ENCODE assay signal across 13 cellular contexts in genomic region chrX:50920132-50920531, GRCh38. TPM values are rescaled to one million over a fixed set of nuclear protein-coding genes. Genes with fewer than 3 reads are reported as not detected.
DNase-seq lines count a peak whose midpoint lies in the region; ATAC-seq, FAIRE-seq and TF ChIP-seq lines count a peak whose summit lies in the region.
"Had no signal": no experiment of that assay in that cellular context is flagged by ENCODE, and none has a peak within 500 bp of the region (broad histone marks: within the 10 kb centered on the region; RNA-seq: fewer than 3 reads in every experiment).

No MANE protein-coding gene starts in this region.

- no peak for TF ChIP-seq RAD21 in HepG2 (CRISPR knock-in tag; IDR thresholded peaks at IDR 0.05)

- no TSS peak for BruUV-seq in HepG2 (replicated peaks; lab: Mats Ljungman, UMichigan)

- in situ Hi-C loops in ACHN (cut with HindIII; ENCODE audit: low pct_ligation_motif_present, low pct_unique_long_range_greater_than_20kb, low sequenced_read_pairs) (no loop called here), HepG2 (cut with HindIII; ENCODE audit: extremely low pct_ligation_motif_present, low pct_unique_long_range_greater_than_20kb) (no loop called here)

- H3K4me2 ChIP-seq in HepG2 (ENCODE audit: low read depth, low read length): no peak overlapping the region

- TF ChIP-seq EP300 in HepG2 (IDR thresholded peaks at IDR 0.05; ENCODE audit: low read depth in 2 of 2, low read length in 2 of 2): no peak
- no peak for TF ChIP-seq EP300 in HepG2 (CRISPR knock-in tag; IDR thresholded peaks at IDR 0.05; ENCODE audit: borderline replicate concordance)

- intact Hi-C loops in HepG2 (cut with micrococcal nuclease; ENCODE audit: unreplicated experiment): loop anchor here (5.0 kb wide), 1 partner anchor 228 kb away; no protein-coding TSS in a partner anchor

- TF ChIP-seq POLR2A in HepG2 (IDR thresholded peaks at IDR 0.05; ENCODE audit: insufficient read depth in 1 of 2, low read depth in 2 of 2, low read length in 2 of 2): no peak

- TF ChIP-seq CTCF in bronchial epithelial cell (IDR thresholded peaks at IDR 0.05; ENCODE audit: insufficient read depth, low read length, severe bottlenecking) (peak; percentile 44), HepG2 (CRISPR knock-in tag; IDR thresholded peaks at IDR 0.05) (peak; percentile 28; the same call in 1 of the 2 replicates)

- POLR2A ChIA-PET in HepG2 (lab: Yijun Ruan, JAX): no interaction called here

- no peak overlapping the region for H3K9ac ChIP-seq in HepG2 (ENCODE audit: insufficient read depth, low read depth, low read length)

- CTCF ChIA-PET in HepG2 (lab: Yijun Ruan, JAX; ENCODE audit: low intra/inter-chr PET ratio, low total read pairs): no interaction called here

- H3K36me3 ChIP-seq in bronchial epithelial cell (ENCODE audit: control insufficient read depth, insufficient read depth, low read length) (no peaks in the 10 kb centered on the region), HepG2 (replicated peaks in 1 of 2; ENCODE audit: control insufficient read depth in 1 of 2, insufficient read depth in 2 of 2, low read length in 2 of 2) (no peaks in the 10 kb centered on the region)
- H3K36me3 ChIP-seq: gastrocnemius medialis had no signal

- H3K27ac ChIP-seq in HepG2 (ENCODE audit: extremely low read length, insufficient read depth, low read length): no peak overlapping the region
- H3K27ac ChIP-seq: gastrocnemius medialis had no signal

- H4K20me1 ChIP-seq in HepG2 (ENCODE audit: insufficient read depth, low read length): no peaks in the 10 kb centered on the region

- ATAC-seq in HepG2: no peak
- no peak for ATAC-seq in HG02970 (IDR thresholded peaks at IDR 0.05; ENCODE audit: low FRiP score, unreplicated experiment)
- ATAC-seq in HG02840 (IDR thresholded peaks at IDR 0.05; ENCODE audit: low FRiP score, unreplicated experiment): no peak
- no peak for ATAC-seq in HG03097 (IDR thresholded peaks at IDR 0.05; ENCODE audit: low FRiP score, unreplicated experiment)
- ATAC-seq: gastrocnemius medialis, T-cell had no signal

- FAIRE-seq in bronchial epithelial cell (lab: Jason Lieb, UNC) (no peak), HepG2 (lab: Jason Lieb, UNC) (no peak)

- H3K9me3 ChIP-seq in HepG2 (ENCODE audit: low read length): no peaks in the 10 kb centered on the region
- H3K9me3 ChIP-seq: gastrocnemius medialis had no signal

- H3K27me3 ChIP-seq in bronchial epithelial cell (ENCODE audit: control insufficient read depth, insufficient read depth, low read length) (no peaks in the 10 kb centered on the region), HepG2 (ENCODE audit: control insufficient read depth in 1 of 2, insufficient read depth in 2 of 2, low read length in 2 of 2) (no peaks in the 10 kb centered on the region; a peak in 1 of 5 replicates)

- H3K4me1 ChIP-seq in HepG2 (ENCODE audit: insufficient read depth, low read length): no peaks in the 10 kb centered on the region
- H3K4me1 ChIP-seq: gastrocnemius medialis had no signal

- H3K4me3 ChIP-seq in bronchial epithelial cell (ENCODE audit: low read depth, low read length): no peak overlapping the region
- no peak overlapping the region for H3K4me3 ChIP-seq in HepG2 (replicated peaks in 1 of 3; ENCODE audit: insufficient read depth in 1 of 3, low read depth in 2 of 3, low read length in 3 of 3)
- H3K4me3 ChIP-seq: gastrocnemius medialis had no signal

- H2AFZ ChIP-seq in HepG2 (ENCODE audit: low read length): no peak overlapping the region

- H3K79me2 ChIP-seq in HepG2 (ENCODE audit: insufficient read depth, low read length): no peaks in the 10 kb centered on the region

- DNase-seq in ACHN (peak; percentile 33), HT1080 (ENCODE audit: low read depth) (peak; percentile 27), bronchial epithelial cell (ENCODE audit: low read depth) (peak; percentile 40), HepG2 (ENCODE audit: low spot score) (peak; percentile 1), NCI-H2196 treated with DMSO at 0.1 percent for 48 hours (lab: John Stamatoyannopoulos, UW; ENCODE audit: unreplicated experiment) (no peak)
- DNase-seq: activated gamma-delta T cell treated with Interleukin-2 at 50 U/mL for 16 hours, gastrocnemius medialis, NCI-H1105 treated with DMSO at 0.1 percent for 48 hours, T-cell had no signal

TF ChIP-seq in HepG2, 621 proteins besides CTCF, POLR2A, EP300 and RAD21:
- TF ChIP-seq SRY (CRISPR knock-in tag; IDR thresholded peaks at IDR 0.05): no peak
- no peak for TF ChIP-seq FOSL1 (CRISPR knock-in tag; IDR thresholded peaks at IDR 0.05; ENCODE audit: borderline replicate concordance)
- no peak for TF ChIP-seq CCAR2 (optimal IDR thresholded peaks at IDR 0.05; ENCODE audit: low read depth, low read length)
- no peak for TF ChIP-seq PRDM10 (CRISPR knock-in tag; IDR thresholded peaks at IDR 0.05; ENCODE audit: low read depth)
- no peak for TF ChIP-seq FOSL2 (CRISPR knock-in tag; IDR thresholded peaks at IDR 0.05)

RNA-seq across cellular contexts. Expression of gene BMP15, which starts 9.6 kb away (rescaled TPM):
- not detected in 2 replicates for total RNA-seq in HT1080 (2014; rRNA removed; shearing (Covaris generic))
- polyA plus RNA-seq in HT1080 (2015; cell fraction: cytosol; rRNA removed): not detected in 2 replicates
- not detected in 2 replicates for polyA plus RNA-seq in HT1080 (2015; cell fraction: nucleus; rRNA removed)
- not detected in 2 replicates for total RNA-seq in bronchial epithelial cell
- total RNA-seq in HepG2 (2016; rRNA removed; fragmentation: Illumina TruSeq; extraction: Trizol): not detected in 2 replicates
- not detected in 2 replicates for total RNA-seq in HepG2 (2016; cell fraction: cytosol; rRNA removed; fragmentation: Illumina TruSeq; extraction: Trizol; ENCODE audit: low read depth)
- total RNA-seq in HepG2 (2016; cell fraction: insoluble cytoplasmic fraction; rRNA removed; fragmentation: Illumina TruSeq; extraction: Trizol): not detected in 2 replicates
- not detected in 2 replicates for total RNA-seq in HepG2 (2016; cell fraction: membrane; rRNA removed; fragmentation: Illumina TruSeq; extraction: Trizol)
- total RNA-seq in HepG2 (2016; cell fraction: nucleus; rRNA removed; fragmentation: Illumina TruSeq; extraction: Trizol): not detected in 2 replicates
- not detected in 2 replicates for polyA plus RNA-seq in HepG2 (2011; rRNA removed)
- polyA plus RNA-seq in HepG2 (2011; cell fraction: cytosol; rRNA removed): not detected in 2 replicates
- polyA plus RNA-seq in HepG2 (2011; cell fraction: nucleus; rRNA removed): not detected in 2 replicates
- polyA plus RNA-seq in HepG2 (2012): not detected in 2 replicates
- polyA plus RNA-seq in HepG2 (2016; cell fraction: cytosol; fragmentation: Illumina TruSeq; extraction: Trizol; ENCODE audit: low read depth): not detected in 2 replicates
- polyA plus RNA-seq in HepG2 (2016; cell fraction: insoluble cytoplasmic fraction; fragmentation: Illumina TruSeq; extraction: Trizol; ENCODE audit: low read depth): not detected in 2 replicates
- polyA plus RNA-seq in HepG2 (2016; cell fraction: membrane; fragmentation: Illumina TruSeq; extraction: Trizol; ENCODE audit: low read depth): not detected in 2 replicates
- polyA plus RNA-seq in HepG2 (2016; cell fraction: nucleus; fragmentation: Illumina TruSeq; extraction: Trizol; ENCODE audit: insufficient read depth, low read depth): not detected in 2 replicates
- not detected in 2 replicates for polyA minus RNA-seq in HepG2 (2011; rRNA and poly(A)+ RNA removed; ENCODE audit: low replicate concordance)
- not detected in 2 replicates for polyA minus RNA-seq in HepG2 (2011; cell fraction: cytosol; rRNA and poly(A)+ RNA removed)
- polyA minus RNA-seq in HepG2 (2011; cell fraction: nucleus; rRNA and poly(A)+ RNA removed): not detected in 2 replicates
- total RNA-seq: gastrocnemius medialis, pulmonary artery endothelial cell, T-cell had no signal
